10 cellular contexts compared by ENCODE assay signal in genomic region chr1:41483960-41484844, GRCh38. TPM values are rescaled to one million over a fixed set of nuclear protein-coding genes. Genes with fewer than 3 reads are reported as not detected.
DNase-seq lines count a peak whose midpoint lies in the region; ATAC-seq, FAIRE-seq and TF ChIP-seq lines count a peak whose summit lies in the region.
"Had no signal": no experiment of that assay in that cellular context is flagged by ENCODE, and none has a peak within 500 bp of the region (broad histone marks: within the 10 kb centered on the region; RNA-seq: fewer than 3 reads in every experiment).

TSS of gene EDN2 (minus strand) at chr1:41484683. CDS start at chr1:41484601, 82 bp downstream.

- no peak within 1 kb of the TSS for H3K4me3 Mint-ChIP-seq in stimulated activated naive CD8-positive, alpha-beta T cell treated with anti-CD3 and anti-CD28 coated beads, Interleukin-15, amount 100 ng/mL, for 72 hours
- H3K4me3 Mint-ChIP-seq in activated CD4-positive, alpha-beta memory T cell treated with anti-CD3 and anti-CD28 coated beads for 36 hours, result no peak within 1 kb of the TSS
- H3K4me3 Mint-ChIP-seq: activated B cell treated with CpG ODN at 0.5 μM for 24 hours had no signal

- H3K4me1 ChIP-seq in keratinocyte (ENCODE audit: control insufficient read depth, extremely low read depth, insufficient read depth, low read length), result peaks cover 37% of the 10 kb centered on the region

- H3K9me3 ChIP-seq in keratinocyte (ENCODE audit: control insufficient read depth, low read depth, low read length), result no peaks in the 10 kb centered on the region

- H4K20me1 ChIP-seq in keratinocyte (ENCODE audit: control insufficient read depth, extremely low read depth, insufficient read depth, low read length), result no peaks in the 10 kb centered on the region

- FAIRE-seq in keratinocyte (lab: Jason Lieb, UNC) (no peak), urothelium cell line (lab: Jason Lieb, UNC) (peak; percentile 96)

- peak in 2 of 3 experiments; percentile 44 to 51 for TF ChIP-seq CTCF in keratinocyte (optimal IDR thresholded peaks at IDR 0.05 in 1 of 3, IDR thresholded peaks at IDR 0.05 in 1 of 3, conservative IDR thresholded peaks at IDR 0.05 in 1 of 3; ENCODE audit: extremely low read depth in 1 of 3, insufficient read depth in 2 of 3, low read length in 3 of 3)

- dilution Hi-C loops in keratinocyte (cut with MboI; ENCODE audit: extremely low pct_ligation_motif_present, low sequenced_read_pairs), result no loop called here

- no peak within 1 kb of the TSS for H3K27ac Mint-ChIP-seq in stimulated activated naive CD8-positive, alpha-beta T cell treated with anti-CD3 and anti-CD28 coated beads, Interleukin-15, amount 100 ng/mL, for 72 hours
- no peak within 1 kb of the TSS for H3K27ac Mint-ChIP-seq in activated CD4-positive, alpha-beta memory T cell treated with anti-CD3 and anti-CD28 coated beads for 36 hours
- H3K27ac Mint-ChIP-seq: activated B cell treated with CpG ODN at 0.5 μM for 24 hours had no signal

- POLR2A ChIA-PET in activated CD4-positive, alpha-beta memory T cell treated with anti-CD3 and anti-CD28 coated beads for 36 hours (lab: Charles Lee), result no interaction called here

- intact Hi-C loops in activated CD4-positive, alpha-beta memory T cell treated with anti-CD3 and anti-CD28 coated beads for 36 hours (cut with micrococcal nuclease), result no loop called here

- H3K79me2 ChIP-seq in keratinocyte (ENCODE audit: control insufficient read depth, insufficient read depth, low read length), result no peaks in the 10 kb centered on the region

- peaks cover 16% of the 10 kb centered on the region for H3K4me1 Mint-ChIP-seq in stimulated activated naive CD8-positive, alpha-beta T cell treated with anti-CD3 and anti-CD28 coated beads, Interleukin-15, amount 100 ng/mL, for 72 hours
- H3K4me1 Mint-ChIP-seq in activated CD4-positive, alpha-beta memory T cell treated with anti-CD3 and anti-CD28 coated beads for 36 hours (ENCODE audit: low read depth), result peaks cover 16% of the 10 kb centered on the region

- CTCF ChIA-PET in activated CD4-positive, alpha-beta memory T cell treated with anti-CD3 and anti-CD28 coated beads for 36 hours (lab: Charles Lee), result interaction anchor here (1.0 to 2.1 kb wide), 2 partner anchors 8 to 15 kb away, joined by 4 to 7 read pairs; no protein-coding TSS in a partner anchor

- no peak within 1 kb of the TSS for H2AFZ ChIP-seq in keratinocyte (ENCODE audit: control insufficient read depth, low read length)

- peak within 1 kb of the TSS; percentile 12 for H3K9ac ChIP-seq in keratinocyte (ENCODE audit: control insufficient read depth, extremely low read depth, insufficient read depth, low read length)

- H3K36me3 Mint-ChIP-seq in activated CD4-positive, alpha-beta memory T cell treated with anti-CD3 and anti-CD28 coated beads for 36 hours, result no peaks in the 10 kb centered on the region

- H3K9me1 ChIP-seq in keratinocyte (ENCODE audit: control insufficient read depth, extremely low read depth, insufficient read depth, low read length), result no peaks in the 10 kb centered on the region

- no peak for DNase-seq in stimulated activated naive CD8-positive, alpha-beta T cell treated with anti-CD3 and anti-CD28 coated beads, Interleukin-15, amount 100 ng/mL, for 72 hours
- DNase-seq in stimulated activated naive CD8-positive, alpha-beta T cell treated with anti-CD3 and anti-CD28 coated beads, Interleukin-15, Interleukin-2, amounts not matched to agents 100 U/mL and 50 U/mL, for 24 hours, result no peak
- DNase-seq in RPMI8226 (peak; percentile 94), keratinocyte (ENCODE audit: low read depth, low spot score) (no peak), urothelium cell line (ENCODE audit: low spot score) (peak; percentile 86)
- DNase-seq in activated CD4-positive, alpha-beta memory T cell treated with anti-CD3 and anti-CD28 coated beads for 36 hours, result no peak
- DNase-seq: activated B cell treated with CpG ODN at 0.5 μM for 24 hours had no signal

- peak within 1 kb of the TSS; percentile 63 for H3K4me2 ChIP-seq in keratinocyte (ENCODE audit: control insufficient read depth, extremely low read depth, insufficient read depth, low read depth, low read length)

- H3K4me3 ChIP-seq in keratinocyte (ENCODE audit: control insufficient read depth in 2 of 3, extremely low read depth in 1 of 3, insufficient read depth in 2 of 3, low read depth in 1 of 3, low read length in 3 of 3), result peak within 1 kb of the TSS in 1 of 3 experiments; percentile 5

- no peak within 1 kb of the TSS for H3K27ac ChIP-seq in keratinocyte (ENCODE audit: control insufficient read depth, insufficient read depth, low read length)

- no peaks in the 10 kb centered on the region for H3K9me3 Mint-ChIP-seq in stimulated activated naive CD8-positive, alpha-beta T cell treated with anti-CD3 and anti-CD28 coated beads, Interleukin-15, amount 100 ng/mL, for 72 hours
- no peaks in the 10 kb centered on the region for H3K9me3 Mint-ChIP-seq in activated CD4-positive, alpha-beta memory T cell treated with anti-CD3 and anti-CD28 coated beads for 36 hours
- H3K9me3 Mint-ChIP-seq: activated B cell treated with CpG ODN at 0.5 μM for 24 hours had no signal

- H3K36me3 ChIP-seq in keratinocyte (ENCODE audit: control insufficient read depth in 2 of 2, extremely low read depth in 1 of 2, insufficient read depth in 2 of 2, low read length in 2 of 2), result no peaks in the 10 kb centered on the region

- peaks cover 56% of the 10 kb centered on the region for H3K27me3 Mint-ChIP-seq in stimulated activated naive CD8-positive, alpha-beta T cell treated with anti-CD3 and anti-CD28 coated beads, Interleukin-15, amount 100 ng/mL, for 72 hours
- peaks cover 24% of the 10 kb centered on the region for H3K27me3 Mint-ChIP-seq in activated CD4-positive, alpha-beta memory T cell treated with anti-CD3 and anti-CD28 coated beads for 36 hours

- peak; percentile 28 for ATAC-seq in stimulated activated naive CD8-positive, alpha-beta T cell treated with anti-CD3 and anti-CD28 coated beads, Interleukin-15, amount 100 ng/mL, for 72 hours
- ATAC-seq in stimulated activated naive CD8-positive, alpha-beta T cell treated with anti-CD3 and anti-CD28 coated beads, Interleukin-15, Interleukin-2, amounts not matched to agents 100 U/mL and 50 U/mL, for 24 hours, result no peak
- no peak for ATAC-seq in GM18870 (IDR thresholded peaks at IDR 0.05; ENCODE audit: unreplicated experiment)
- ATAC-seq in GM18517 (IDR thresholded peaks at IDR 0.05; ENCODE audit: unreplicated experiment), result no peak

- H3K27me3 ChIP-seq in keratinocyte (ENCODE audit: control insufficient read depth, extremely low read depth, insufficient read depth, low read length), result no peaks in the 10 kb centered on the region

RNA-seq across cellular contexts. Expression of gene EDN2, which starts in this region (rescaled TPM):
- polyA plus RNA-seq in keratinocyte, result 0.06 to 0.34 TPM (median 0.32 TPM) in 3 replicates
- 0.42 TPM for polyA plus RNA-seq in keratinocyte (2011; ENCODE audit: low read depth)
- polyA plus RNA-seq in keratinocyte (2011; cell fraction: cytosol; rRNA removed), result 0.18 and 0.22 TPM in 2 replicates
- polyA plus RNA-seq in keratinocyte (2011; cell fraction: nucleus; rRNA removed), result 0.38 and 0.60 TPM in 2 replicates
- polyA plus RNA-seq in keratinocyte (2012; ENCODE audit: low replicate concordance), result 1.9 TPM in 1 of 2 replicates, not detected in the other
- 0.64 TPM in 1 of 3 replicates, not detected in the others for polyA minus RNA-seq in keratinocyte
- polyA minus RNA-seq in keratinocyte (2011; cell fraction: cytosol; rRNA and poly(A)+ RNA removed), result not detected
- polyA minus RNA-seq in keratinocyte (2011; cell fraction: nucleus; rRNA and poly(A)+ RNA removed), result 0.32 TPM in 1 of 2 replicates, not detected in the other
- not detected for total RNA-seq in activated CD4-positive, alpha-beta memory T cell treated with anti-CD3 and anti-CD28 coated beads for 36 hours
- total RNA-seq: activated B cell treated with CpG ODN at 0.5 μM for 24 hours, lung microvascular endothelial cell had no signal

Comparison
In these comparisons a context has a peak if more than half of its experiments do, and no peak if none do; other contexts are left out.
1. DNase-seq: peak in RPMI8226 (single experiment) and urothelium cell line (single experiment); none in stimulated activated naive CD8-positive, alpha-beta T cell treated with anti-CD3 and anti-CD28 coated beads, Interleukin-15, amount 100 ng/mL, for 72 hours (0 of 2), stimulated activated naive CD8-positive, alpha-beta T cell treated with anti-CD3 and anti-CD28 coated beads, Interleukin-15, Interleukin-2, amounts not matched to agents 100 U/mL and 50 U/mL, for 24 hours (single experiment), keratinocyte (single experiment) and activated CD4-positive, alpha-beta memory T cell treated with anti-CD3 and anti-CD28 coated beads for 36 hours (single experiment).